In the genomic region with DNA sequence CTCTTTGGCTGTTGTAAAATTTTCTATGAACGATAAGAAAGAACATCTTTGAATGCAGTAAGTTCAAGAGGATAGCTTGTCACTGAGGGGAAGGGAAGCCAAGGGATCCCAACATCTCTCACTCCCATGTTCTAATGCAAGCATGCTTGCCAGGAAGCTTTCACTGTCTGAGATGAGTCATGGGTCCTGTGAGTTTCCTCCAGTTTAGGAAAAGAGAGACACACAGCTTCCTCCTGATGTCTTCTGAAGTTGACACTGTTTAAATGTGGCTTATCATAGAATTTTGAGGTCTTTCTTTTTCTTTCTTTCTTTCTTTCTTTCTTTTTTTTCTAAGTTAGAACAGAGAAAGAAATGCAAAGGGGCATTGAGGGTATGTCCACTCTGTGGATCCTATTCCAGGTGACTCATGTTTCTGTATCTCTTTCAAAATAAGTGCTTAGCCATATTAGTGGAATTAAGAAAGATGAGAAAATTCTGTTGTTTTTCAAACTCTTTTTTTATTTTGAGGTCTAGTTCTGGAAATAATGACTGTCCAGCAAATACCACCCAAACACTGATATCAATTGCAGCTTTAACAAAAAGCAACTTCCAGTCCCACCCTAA, we compare ENCODE assay signal across 1 cellular context.
TF ChIP-seq lines count a peak whose summit lies in the region.

No MANE protein-coding gene starts in this region.

TF ChIP-seq in H1, 55 proteins besides CTCF, POLR2A, EP300 and RAD21 (continued from another document):
- no peak for TF ChIP-seq GTF2F1 (IDR thresholded peaks at IDR 0.05; ENCODE audit: borderline replicate concordance, low read depth, low read length)
- no peak for TF ChIP-seq BRCA1 (IDR thresholded peaks at IDR 0.05; ENCODE audit: low read depth, low read length)
- TF ChIP-seq EZH2 (IDR thresholded peaks at IDR 0.05; ENCODE audit: low read depth, low read length, severe bottlenecking) = no peak
